1 cellular context compared by ENCODE assay signal in the genomic region with DNA sequence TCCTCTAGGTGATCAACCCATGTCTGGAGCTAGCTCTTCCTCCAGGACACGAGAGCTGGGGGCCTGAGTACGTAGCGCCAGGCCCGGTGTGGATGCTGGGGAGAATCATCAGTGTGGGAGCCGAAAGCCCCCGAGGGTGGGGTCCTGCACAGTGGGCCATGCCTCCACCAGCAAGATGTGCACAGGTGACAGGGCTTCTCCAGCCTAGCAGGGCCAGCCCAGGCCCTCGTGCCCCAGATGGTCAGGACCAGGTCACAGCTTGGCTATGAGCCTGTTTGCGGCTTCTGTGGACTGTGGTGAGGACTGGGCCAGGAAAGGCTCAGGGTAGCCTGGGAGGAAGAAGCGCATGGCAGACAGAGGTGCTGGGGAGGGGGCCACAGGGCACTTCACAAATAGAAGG.
TF ChIP-seq lines count a peak whose summit lies in the region.

No MANE protein-coding gene starts in this region.

TF ChIP-seq in H1, 55 proteins besides CTCF, POLR2A, EP300 and RAD21:
- TF ChIP-seq RNF2 (IDR thresholded peaks at IDR 0.05; ENCODE audit: borderline replicate concordance, low read depth, low read length, missing control alignments, poor library complexity, severe bottlenecking) (no peak), EZH2 (IDR thresholded peaks at IDR 0.05; ENCODE audit: low read depth, low read length, severe bottlenecking) (no peak), RXRA (IDR thresholded peaks at IDR 0.05; ENCODE audit: insufficient read depth, low read depth, low read length) (no peak), CBX8 (IDR thresholded peaks at IDR 0.05; ENCODE audit: borderline replicate concordance, low read depth, low read length) (no peak), BACH1 (IDR thresholded peaks at IDR 0.05; ENCODE audit: low read length) (no peak), EGR1 (IDR thresholded peaks at IDR 0.05; ENCODE audit: borderline replicate concordance, low read depth, low read length) (no peak), RFX5 (IDR thresholded peaks at IDR 0.05; ENCODE audit: borderline replicate concordance, low read depth, low read length) (no peak), FOSL1 (IDR thresholded peaks at IDR 0.05; ENCODE audit: insufficient read depth, low read depth, low read length) (no peak), BRCA1 (IDR thresholded peaks at IDR 0.05; ENCODE audit: low read depth, low read length) (no peak), HDAC2 (IDR thresholded peaks at IDR 0.05; ENCODE audit: borderline replicate concordance in 1 of 2, low read depth in 2 of 2, low read length in 2 of 2) (no peak), ASH2L (IDR thresholded peaks at IDR 0.05; ENCODE audit: low read length) (no peak), NANOG (IDR thresholded peaks at IDR 0.05; ENCODE audit: insufficient read depth, low read depth, low read length, poor library complexity, severe bottlenecking) (no peak), GABPA (IDR thresholded peaks at IDR 0.05; ENCODE audit: borderline replicate concordance, insufficient read depth, low read length) (no peak), HDAC6 (IDR thresholded peaks at IDR 0.05; ENCODE audit: low read depth, low read length) (no peak), SUZ12 (IDR thresholded peaks at IDR 0.05; ENCODE audit: low read length) (no peak)
- TF ChIP-seq, protein P1, sequence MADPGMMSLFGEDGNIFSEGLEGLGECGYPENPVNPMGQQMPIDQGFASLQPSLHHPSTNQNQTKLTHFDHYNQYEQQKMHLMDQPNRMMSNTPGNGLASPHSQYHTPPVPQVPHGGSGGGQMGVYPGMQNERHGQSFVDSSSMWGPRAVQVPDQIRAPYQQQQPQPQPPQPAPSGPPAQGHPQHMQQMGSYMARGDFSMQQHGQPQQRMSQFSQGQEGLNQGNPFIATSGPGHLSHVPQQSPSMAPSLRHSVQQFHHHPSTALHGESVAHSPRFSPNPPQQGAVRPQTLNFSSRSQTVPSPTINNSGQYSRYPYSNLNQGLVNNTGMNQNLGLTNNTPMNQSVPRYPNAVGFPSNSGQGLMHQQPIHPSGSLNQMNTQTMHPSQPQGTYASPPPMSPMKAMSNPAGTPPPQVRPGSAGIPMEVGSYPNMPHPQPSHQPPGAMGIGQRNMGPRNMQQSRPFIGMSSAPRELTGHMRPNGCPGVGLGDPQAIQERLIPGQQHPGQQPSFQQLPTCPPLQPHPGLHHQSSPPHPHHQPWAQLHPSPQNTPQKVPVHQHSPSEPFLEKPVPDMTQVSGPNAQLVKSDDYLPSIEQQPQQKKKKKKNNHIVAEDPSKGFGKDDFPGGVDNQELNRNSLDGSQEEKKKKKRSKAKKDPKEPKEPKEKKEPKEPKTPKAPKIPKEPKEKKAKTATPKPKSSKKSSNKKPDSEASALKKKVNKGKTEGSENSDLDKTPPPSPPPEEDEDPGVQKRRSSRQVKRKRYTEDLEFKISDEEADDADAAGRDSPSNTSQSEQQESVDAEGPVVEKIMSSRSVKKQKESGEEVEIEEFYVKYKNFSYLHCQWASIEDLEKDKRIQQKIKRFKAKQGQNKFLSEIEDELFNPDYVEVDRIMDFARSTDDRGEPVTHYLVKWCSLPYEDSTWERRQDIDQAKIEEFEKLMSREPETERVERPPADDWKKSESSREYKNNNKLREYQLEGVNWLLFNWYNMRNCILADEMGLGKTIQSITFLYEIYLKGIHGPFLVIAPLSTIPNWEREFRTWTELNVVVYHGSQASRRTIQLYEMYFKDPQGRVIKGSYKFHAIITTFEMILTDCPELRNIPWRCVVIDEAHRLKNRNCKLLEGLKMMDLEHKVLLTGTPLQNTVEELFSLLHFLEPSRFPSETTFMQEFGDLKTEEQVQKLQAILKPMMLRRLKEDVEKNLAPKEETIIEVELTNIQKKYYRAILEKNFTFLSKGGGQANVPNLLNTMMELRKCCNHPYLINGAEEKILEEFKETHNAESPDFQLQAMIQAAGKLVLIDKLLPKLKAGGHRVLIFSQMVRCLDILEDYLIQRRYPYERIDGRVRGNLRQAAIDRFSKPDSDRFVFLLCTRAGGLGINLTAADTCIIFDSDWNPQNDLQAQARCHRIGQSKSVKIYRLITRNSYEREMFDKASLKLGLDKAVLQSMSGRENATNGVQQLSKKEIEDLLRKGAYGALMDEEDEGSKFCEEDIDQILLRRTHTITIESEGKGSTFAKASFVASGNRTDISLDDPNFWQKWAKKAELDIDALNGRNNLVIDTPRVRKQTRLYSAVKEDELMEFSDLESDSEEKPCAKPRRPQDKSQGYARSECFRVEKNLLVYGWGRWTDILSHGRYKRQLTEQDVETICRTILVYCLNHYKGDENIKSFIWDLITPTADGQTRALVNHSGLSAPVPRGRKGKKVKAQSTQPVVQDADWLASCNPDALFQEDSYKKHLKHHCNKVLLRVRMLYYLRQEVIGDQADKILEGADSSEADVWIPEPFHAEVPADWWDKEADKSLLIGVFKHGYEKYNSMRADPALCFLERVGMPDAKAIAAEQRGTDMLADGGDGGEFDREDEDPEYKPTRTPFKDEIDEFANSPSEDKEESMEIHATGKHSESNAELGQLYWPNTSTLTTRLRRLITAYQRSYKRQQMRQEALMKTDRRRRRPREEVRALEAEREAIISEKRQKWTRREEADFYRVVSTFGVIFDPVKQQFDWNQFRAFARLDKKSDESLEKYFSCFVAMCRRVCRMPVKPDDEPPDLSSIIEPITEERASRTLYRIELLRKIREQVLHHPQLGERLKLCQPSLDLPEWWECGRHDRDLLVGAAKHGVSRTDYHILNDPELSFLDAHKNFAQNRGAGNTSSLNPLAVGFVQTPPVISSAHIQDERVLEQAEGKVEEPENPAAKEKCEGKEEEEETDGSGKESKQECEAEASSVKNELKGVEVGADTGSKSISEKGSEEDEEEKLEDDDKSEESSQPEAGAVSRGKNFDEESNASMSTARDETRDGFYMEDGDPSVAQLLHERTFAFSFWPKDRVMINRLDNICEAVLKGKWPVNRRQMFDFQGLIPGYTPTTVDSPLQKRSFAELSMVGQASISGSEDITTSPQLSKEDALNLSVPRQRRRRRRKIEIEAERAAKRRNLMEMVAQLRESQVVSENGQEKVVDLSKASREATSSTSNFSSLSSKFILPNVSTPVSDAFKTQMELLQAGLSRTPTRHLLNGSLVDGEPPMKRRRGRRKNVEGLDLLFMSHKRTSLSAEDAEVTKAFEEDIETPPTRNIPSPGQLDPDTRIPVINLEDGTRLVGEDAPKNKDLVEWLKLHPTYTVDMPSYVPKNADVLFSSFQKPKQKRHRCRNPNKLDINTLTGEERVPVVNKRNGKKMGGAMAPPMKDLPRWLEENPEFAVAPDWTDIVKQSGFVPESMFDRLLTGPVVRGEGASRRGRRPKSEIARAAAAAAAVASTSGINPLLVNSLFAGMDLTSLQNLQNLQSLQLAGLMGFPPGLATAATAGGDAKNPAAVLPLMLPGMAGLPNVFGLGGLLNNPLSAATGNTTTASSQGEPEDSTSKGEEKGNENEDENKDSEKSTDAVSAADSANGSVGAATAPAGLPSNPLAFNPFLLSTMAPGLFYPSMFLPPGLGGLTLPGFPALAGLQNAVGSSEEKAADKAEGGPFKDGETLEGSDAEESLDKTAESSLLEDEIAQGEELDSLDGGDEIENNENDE (IDR thresholded peaks at IDR 0.05; ENCODE audit: insufficient replicate concordance, low read length), result no peak
- TF ChIP-seq, protein P2, sequence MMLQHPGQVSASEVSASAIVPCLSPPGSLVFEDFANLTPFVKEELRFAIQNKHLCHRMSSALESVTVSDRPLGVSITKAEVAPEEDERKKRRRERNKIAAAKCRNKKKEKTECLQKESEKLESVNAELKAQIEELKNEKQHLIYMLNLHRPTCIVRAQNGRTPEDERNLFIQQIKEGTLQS (IDR thresholded peaks at IDR 0.05; ENCODE audit: insufficient read depth, low read depth, low read length), result no peak
- TF ChIP-seq, protein P3, sequence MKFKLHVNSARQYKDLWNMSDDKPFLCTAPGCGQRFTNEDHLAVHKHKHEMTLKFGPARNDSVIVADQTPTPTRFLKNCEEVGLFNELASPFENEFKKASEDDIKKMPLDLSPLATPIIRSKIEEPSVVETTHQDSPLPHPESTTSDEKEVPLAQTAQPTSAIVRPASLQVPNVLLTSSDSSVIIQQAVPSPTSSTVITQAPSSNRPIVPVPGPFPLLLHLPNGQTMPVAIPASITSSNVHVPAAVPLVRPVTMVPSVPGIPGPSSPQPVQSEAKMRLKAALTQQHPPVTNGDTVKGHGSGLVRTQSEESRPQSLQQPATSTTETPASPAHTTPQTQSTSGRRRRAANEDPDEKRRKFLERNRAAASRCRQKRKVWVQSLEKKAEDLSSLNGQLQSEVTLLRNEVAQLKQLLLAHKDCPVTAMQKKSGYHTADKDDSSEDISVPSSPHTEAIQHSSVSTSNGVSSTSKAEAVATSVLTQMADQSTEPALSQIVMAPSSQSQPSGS (IDR thresholded peaks at IDR 0.05; ENCODE audit: low read length), result no peak
TF ChIP-seq in H1: peak in this region for 0.
